ENCODE assay signal across 13 cellular contexts in the genomic region with DNA sequence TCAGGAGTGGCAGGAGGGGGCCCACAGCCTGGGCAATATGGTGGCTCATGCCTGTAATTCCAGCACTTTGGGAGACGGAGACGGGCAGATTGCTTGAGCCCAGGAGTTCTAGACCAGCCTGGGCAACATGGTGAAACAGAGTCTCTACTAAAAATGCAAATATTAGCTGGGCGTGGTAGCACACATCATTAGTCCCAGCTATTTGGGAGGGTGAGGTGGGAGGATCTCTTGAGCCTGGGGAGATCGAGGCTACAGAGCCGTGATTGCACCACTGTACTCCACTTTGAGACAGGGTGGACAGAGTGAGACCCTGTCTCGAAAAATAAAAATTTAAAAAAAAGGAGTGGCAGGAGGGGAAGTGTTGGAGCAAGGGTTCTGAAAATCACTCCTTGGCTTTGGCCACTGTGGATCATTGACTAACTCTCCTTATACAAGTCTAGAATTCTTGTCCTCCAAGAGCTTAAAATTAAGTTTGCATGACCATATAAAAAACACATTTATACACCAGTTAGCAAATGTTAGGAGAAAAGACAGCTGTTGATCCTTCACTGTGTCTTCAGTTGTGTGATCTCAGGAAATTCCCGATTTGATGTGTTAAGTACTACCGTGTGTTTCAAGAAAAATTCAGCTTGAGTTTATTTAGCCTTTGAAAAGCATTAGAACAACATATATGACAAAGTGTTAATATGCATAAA. TPM values are rescaled to one million over a fixed set of nuclear protein-coding genes. Genes with fewer than 3 reads are reported as not detected.
DNase-seq lines count a peak whose midpoint lies in the region; ATAC-seq, FAIRE-seq and TF ChIP-seq lines count a peak whose summit lies in the region.
"Had no signal": no experiment of that assay in that cellular context is flagged by ENCODE, and none has a peak within 500 bp of the region (broad histone marks: within the 10 kb centered on the region; RNA-seq: fewer than 3 reads in every experiment).

No MANE protein-coding gene starts in this region.

- peaks cover 26% of the 10 kb centered on the region for H3K79me2 ChIP-seq in HepG2 (ENCODE audit: insufficient read depth, low read length)

- peaks cover 3% of the 10 kb centered on the region; the same call in 1 of the 2 replicates for H4K20me1 ChIP-seq in HepG2 (ENCODE audit: insufficient read depth, low read length)

- peak overlapping the region in 2 of 3 experiments; percentile 65 to 68; a peak in 1 of 6 replicates for H3K4me3 ChIP-seq in HepG2 (replicated peaks in 1 of 3; ENCODE audit: insufficient read depth in 1 of 3, low read depth in 2 of 3, low read length in 3 of 3)
- no peak overlapping the region for H3K4me3 ChIP-seq in right lobe of liver
- H3K4me3 ChIP-seq in mesodermal cell (ENCODE audit: extremely low read depth, insufficient read depth, low read length, poor library complexity, severe bottlenecking): no peak overlapping the region
- no peak overlapping the region for H3K4me3 ChIP-seq in upper lobe of right lung

- TF ChIP-seq RAD21 in HepG2 (CRISPR knock-in tag; IDR thresholded peaks at IDR 0.05): no peak

- CTCF ChIA-PET in HepG2 (lab: Yijun Ruan, JAX; ENCODE audit: low intra/inter-chr PET ratio, low total read pairs): no interaction called here

- H3K4me3 Mint-ChIP-seq in activated T-helper 1 cell treated with anti-CD3 and anti-CD28 coated beads, Interleukin-12 subunit alpha, Interleukin-12 subunit beta, Interleukin-2, Interleukin-4 antibody, amounts not matched to agents 30 ng/mL and 10 ng/mL and 1 ng/mL, durations not matched to agents 14 hours and 24 hours and 36 hours: peak overlapping the region; percentile 79

- H3K9me3 ChIP-seq in HepG2 (ENCODE audit: low read length) (no peaks in the 10 kb centered on the region), right lobe of liver (no peaks in the 10 kb centered on the region), mesodermal cell (ENCODE audit: control insufficient read depth, low read length) (no peaks in the 10 kb centered on the region), upper lobe of right lung (no peaks in the 10 kb centered on the region)

- H3K27me3 ChIP-seq in HepG2 (ENCODE audit: control insufficient read depth in 1 of 2, insufficient read depth in 2 of 2, low read length in 2 of 2) (no peaks in the 10 kb centered on the region; a peak in 1 of 5 replicates), right lobe of liver (no peaks in the 10 kb centered on the region), upper lobe of right lung (no peaks in the 10 kb centered on the region)

- H2AFZ ChIP-seq in HepG2 (ENCODE audit: low read length): no peak overlapping the region

- H3K27me3 Mint-ChIP-seq in activated T-helper 1 cell treated with anti-CD3 and anti-CD28 coated beads, Interleukin-12 subunit alpha, Interleukin-12 subunit beta, Interleukin-2, Interleukin-4 antibody, amounts not matched to agents 30 ng/mL and 10 ng/mL and 1 ng/mL, durations not matched to agents 14 hours and 24 hours and 36 hours (ENCODE audit: insufficient read depth): peaks cover 7% of the 10 kb centered on the region

- in situ Hi-C loops in HepG2 (cut with HindIII; ENCODE audit: extremely low pct_ligation_motif_present, low pct_unique_long_range_greater_than_20kb): loop anchor here (5.0 kb wide), 2 partner anchors 39 to 41 kb away; no protein-coding TSS in a partner anchor

- no TSS peak for BruUV-seq in HepG2 (replicated peaks; lab: Mats Ljungman, UMichigan)

- H3K27ac Mint-ChIP-seq in activated T-helper 1 cell treated with anti-CD3 and anti-CD28 coated beads, Interleukin-12 subunit alpha, Interleukin-12 subunit beta, Interleukin-2, Interleukin-4 antibody, amounts not matched to agents 30 ng/mL and 10 ng/mL and 1 ng/mL, durations not matched to agents 14 hours and 24 hours and 36 hours: no peak overlapping the region

- FAIRE-seq in HepG2 (lab: Jason Lieb, UNC): no peak
- FAIRE-seq: frontal cortex had no signal

- no peak for TF ChIP-seq EP300 in HepG2 (IDR thresholded peaks at IDR 0.05; ENCODE audit: low read depth in 2 of 2, low read length in 2 of 2)
- no peak for TF ChIP-seq EP300 in HepG2 (CRISPR knock-in tag; IDR thresholded peaks at IDR 0.05; ENCODE audit: borderline replicate concordance)

- no peaks in the 10 kb centered on the region for H3K9me3 Mint-ChIP-seq in activated T-helper 1 cell treated with anti-CD3 and anti-CD28 coated beads, Interleukin-12 subunit alpha, Interleukin-12 subunit beta, Interleukin-2, Interleukin-4 antibody, amounts not matched to agents 30 ng/mL and 10 ng/mL and 1 ng/mL, durations not matched to agents 14 hours and 24 hours and 36 hours

- POLR2A ChIA-PET in HepG2 (lab: Yijun Ruan, JAX): interaction anchor here (1.0 to 3.3 kb wide), 5 partner anchors 37 to 111 kb away, joined by 3 to 25 read pairs (median 6); partner anchors contain the start of gene ZNF143

- ATAC-seq in HepG2 (no peak), right lobe of liver (no peak), upper lobe of right lung (no peak)
- ATAC-seq: left cardiac atrium had no signal

- TF ChIP-seq CTCF in HepG2 (CRISPR knock-in tag; IDR thresholded peaks at IDR 0.05) (no peak), right lobe of liver (IDR thresholded peaks at IDR 0.05) (no peak), upper lobe of right lung (IDR thresholded peaks at IDR 0.05) (no peak)

- H3K4me1 Mint-ChIP-seq in activated T-helper 1 cell treated with anti-CD3 and anti-CD28 coated beads, Interleukin-12 subunit alpha, Interleukin-12 subunit beta, Interleukin-2, Interleukin-4 antibody, amounts not matched to agents 30 ng/mL and 10 ng/mL and 1 ng/mL, durations not matched to agents 14 hours and 24 hours and 36 hours (ENCODE audit: low read depth): peaks cover 28% of the 10 kb centered on the region

- peaks cover 14% of the 10 kb centered on the region for H3K36me3 Mint-ChIP-seq in activated T-helper 1 cell treated with anti-CD3 and anti-CD28 coated beads, Interleukin-12 subunit alpha, Interleukin-12 subunit beta, Interleukin-2, Interleukin-4 antibody, amounts not matched to agents 30 ng/mL and 10 ng/mL and 1 ng/mL, durations not matched to agents 14 hours and 24 hours and 36 hours (ENCODE audit: low read depth)

- peak overlapping the region; percentile 100 for H3K27ac ChIP-seq in HepG2 (ENCODE audit: extremely low read length, insufficient read depth, low read length)
- H3K27ac ChIP-seq in right lobe of liver: no peak overlapping the region
- H3K27ac ChIP-seq in mesodermal cell (ENCODE audit: low read depth, low read length, severe bottlenecking): peak overlapping the region; percentile 97
- H3K27ac ChIP-seq in upper lobe of right lung: peak overlapping the region; percentile 13

- TF ChIP-seq POLR2A in HepG2 (IDR thresholded peaks at IDR 0.05; ENCODE audit: insufficient read depth in 1 of 2, low read depth in 2 of 2, low read length in 2 of 2): no peak
- no peak for TF ChIP-seq POLR2A in right lobe of liver (IDR thresholded peaks at IDR 0.05)

- H3K4me2 ChIP-seq in HepG2 (ENCODE audit: low read depth, low read length): peak overlapping the region; percentile 77

- peak overlapping the region; percentile 86 for H3K9ac ChIP-seq in HepG2 (ENCODE audit: insufficient read depth, low read depth, low read length)

- H3K4me1 ChIP-seq in HepG2 (ENCODE audit: insufficient read depth, low read length) (peaks cover 67% of the 10 kb centered on the region), right lobe of liver (peaks cover 0 to 43% (median 12%) of the 10 kb centered on the region in 4 donors), mesodermal cell (ENCODE audit: control insufficient read depth, insufficient read depth, low read length, poor library complexity, severe bottlenecking) (peaks cover 43% of the 10 kb centered on the region), upper lobe of right lung (peaks cover 16% of the 10 kb centered on the region)

- 0 out of 5 replicates have a peak, but pooled peaks cover 0 to under 1% of the 10 kb centered on the region in 2 experiments for H3K36me3 ChIP-seq in HepG2 (replicated peaks in 1 of 2; ENCODE audit: control insufficient read depth in 1 of 2, insufficient read depth in 2 of 2, low read length in 2 of 2)
- no peaks in the 10 kb centered on the region for H3K36me3 ChIP-seq in right lobe of liver
- peaks cover 15% of the 10 kb centered on the region for H3K36me3 ChIP-seq in mesodermal cell (ENCODE audit: control insufficient read depth, insufficient read depth, low read length)
- H3K36me3 ChIP-seq in upper lobe of right lung: no peaks in the 10 kb centered on the region

- no peak for DNase-seq in HepG2 (ENCODE audit: low spot score)
- DNase-seq in right lobe of liver: no peak
- DNase-seq in activated T-helper 1 cell treated with anti-CD3 and anti-CD28 coated beads, Interleukin-12 subunit alpha, Interleukin-12 subunit beta, Interleukin-2, Interleukin-4 antibody, amounts not matched to agents 30 ng/mL and 10 ng/mL and 1 ng/mL, durations not matched to agents 14 hours and 24 hours and 36 hours (ENCODE audit: low spot score): no peak
- DNase-seq in upper lobe of right lung: no peak
- no peak for DNase-seq in GM19238 (ENCODE audit: insufficient read length, low spot score)
- DNase-seq in NCI-H345 (lab: John Stamatoyannopoulos, UW): no peak
- DNase-seq in NCI-H128 (lab: John Stamatoyannopoulos, UW; ENCODE audit: unreplicated experiment): no peak
- DNase-seq: activated gamma-delta T cell, AML-193, left cardiac atrium, NCI-H1930 had no signal

- WGBS in HepG2 (ENCODE audit: low lambda C conversion rate): 81% methylated on average over 8 of the region's 8 CpGs
- WGBS in right lobe of liver (ENCODE audit: insufficient coverage, low coverage, low lambda C conversion rate, missing lambda C conversion rate): 97% methylated on average over 6 of the region's 8 CpGs
- 89 to 93% methylated on average over 4 to 5 of the region's 8 CpGs for WGBS in mesodermal cell (ENCODE audit: insufficient coverage in 2 of 2), 2 experiments

- intact Hi-C loops in HepG2 (cut with micrococcal nuclease; ENCODE audit: unreplicated experiment): loop anchor here (5.0 kb wide), 1 partner anchor 109 kb away; the partner anchor contains the start of gene ZNF143
- intact Hi-C loops in right lobe of liver (cut with DNase I): no loop called here
- intact Hi-C loops in activated T-helper 1 cell treated with anti-CD3 and anti-CD28 coated beads, Interleukin-12 subunit alpha, Interleukin-12 subunit beta, Interleukin-2, Interleukin-4 antibody, amounts not matched to agents 30 ng/mL and 10 ng/mL and 1 ng/mL, durations not matched to agents 14 hours and 24 hours and 36 hours (cut with micrococcal nuclease): loop anchor here (5.0 to 10.0 kb wide), 3 partner anchors 569 to 1234 kb away; partner anchors contain the start of genes EIF4G2, NRIP3, RPL27A and TRIM66
- intact Hi-C loops in upper lobe of right lung (cut with DNase I): no loop called here

RNA-seq across cellular contexts. Expression of gene WEE1, which starts 2.3 kb away (rescaled TPM):
- total RNA-seq in HepG2 (2016; rRNA removed; fragmentation: Illumina TruSeq; extraction: Trizol): 63.7 and 71.7 TPM in 2 replicates
- total RNA-seq in HepG2 (2016; cell fraction: cytosol; rRNA removed; fragmentation: Illumina TruSeq; extraction: Trizol; ENCODE audit: low read depth): 5.3 and 8.1 TPM in 2 replicates
- total RNA-seq in HepG2 (2016; cell fraction: insoluble cytoplasmic fraction; rRNA removed; fragmentation: Illumina TruSeq; extraction: Trizol): 59.2 and 62.0 TPM in 2 replicates
- 16.3 and 20.1 TPM in 2 replicates for total RNA-seq in HepG2 (2016; cell fraction: membrane; rRNA removed; fragmentation: Illumina TruSeq; extraction: Trizol)
- total RNA-seq in HepG2 (2016; cell fraction: nucleus; rRNA removed; fragmentation: Illumina TruSeq; extraction: Trizol): 55.9 and 59.7 TPM in 2 replicates
- polyA plus RNA-seq in HepG2 (2011; rRNA removed): 24.2 and 31.4 TPM in 2 replicates
- polyA plus RNA-seq in HepG2 (2011; cell fraction: cytosol; rRNA removed): 9.9 and 15.9 TPM in 2 replicates
- 19.4 and 21.7 TPM in 2 replicates for polyA plus RNA-seq in HepG2 (2011; cell fraction: nucleus; rRNA removed)
- polyA plus RNA-seq in HepG2 (2012): 34.3 and 43.6 TPM in 2 replicates
- polyA plus RNA-seq in HepG2 (2016; cell fraction: cytosol; fragmentation: Illumina TruSeq; extraction: Trizol; ENCODE audit: low read depth): 1.5 and 1.7 TPM in 2 replicates
- 55.1 and 60.7 TPM in 2 replicates for polyA plus RNA-seq in HepG2 (2016; cell fraction: insoluble cytoplasmic fraction; fragmentation: Illumina TruSeq; extraction: Trizol; ENCODE audit: low read depth)
- polyA plus RNA-seq in HepG2 (2016; cell fraction: membrane; fragmentation: Illumina TruSeq; extraction: Trizol; ENCODE audit: low read depth): 5.2 and 6.5 TPM in 2 replicates
- 61.4 and 70.9 TPM in 2 replicates for polyA plus RNA-seq in HepG2 (2016; cell fraction: nucleus; fragmentation: Illumina TruSeq; extraction: Trizol; ENCODE audit: insufficient read depth, low read depth)
- polyA minus RNA-seq in HepG2 (2011; rRNA and poly(A)+ RNA removed; ENCODE audit: low replicate concordance): 13.9 and 26.9 TPM in 2 replicates
- polyA minus RNA-seq in HepG2 (2011; cell fraction: cytosol; rRNA and poly(A)+ RNA removed): 20.9 and 21.9 TPM in 2 replicates
- 77.1 and 85.4 TPM in 2 replicates for polyA minus RNA-seq in HepG2 (2011; cell fraction: nucleus; rRNA and poly(A)+ RNA removed)
- 10 to 100 TPM; 11.1 to 34.0 (median 19.5) TPM for total RNA-seq in right lobe of liver
- total RNA-seq in activated T-helper 1 cell treated with anti-CD3 and anti-CD28 coated beads, Interleukin-12 subunit alpha, Interleukin-12 subunit beta, Interleukin-2, Interleukin-4 antibody, amounts not matched to agents 30 ng/mL and 10 ng/mL and 1 ng/mL, durations not matched to agents 14 hours and 24 hours and 36 hours: 51.4 and 54.2 TPM in 2 replicates
- 59.8 TPM for polyA plus RNA-seq in mesodermal cell (2013, experiment 1 of 2)
- polyA plus RNA-seq in mesodermal cell (2013, experiment 2 of 2): 60.8 TPM
- 10.9 TPM for total RNA-seq in upper lobe of right lung

Comparison
In these comparisons a context has a peak if more than half of its experiments do, and no peak if none do; other contexts are left out.
1. H3K27ac ChIP-seq: peak in HepG2 (single experiment), mesodermal cell (single experiment) and upper lobe of right lung (single experiment); none in right lobe of liver (0 of 3).
2. H3K4me3 ChIP-seq: peak in HepG2 (2 of 3); none in right lobe of liver (0 of 3), mesodermal cell (single experiment) and upper lobe of right lung (single experiment).
3. intact Hi-C loops: an anchor here in HepG2 (5.0 kb wide) and activated T-helper 1 cell treated with anti-CD3 and anti-CD28 coated beads, Interleukin-12 subunit alpha, Interleukin-12 subunit beta, Interleukin-2, Interleukin-4 antibody, amounts not matched to agents 30 ng/mL and 10 ng/mL and 1 ng/mL, durations not matched to agents 14 hours and 24 hours and 36 hours (5.0 to 10.0 kb wide); none called in right lobe of liver and upper lobe of right lung.